Comparison of ENCODE assay signal across 8 cellular contexts in genomic region chrX:130086414-130087207, GRCh38. TPM values are rescaled to one million over a fixed set of nuclear protein-coding genes. Genes with fewer than 3 reads are reported as not detected.
DNase-seq lines count a peak whose midpoint lies in the region; ATAC-seq and TF ChIP-seq lines count a peak whose summit lies in the region.

No MANE protein-coding gene starts in this region.

- H3K4me1 ChIP-seq in neutrophil (ENCODE audit: control insufficient read depth in 1 of 2, insufficient read depth in 1 of 2, low read depth in 1 of 2, low read length in 1 of 2) (peaks cover 89 to 96% of the 10 kb centered on the region in 2 experiments), prostate gland (replicated peaks) (no peaks in the 10 kb centered on the region)

- peaks cover 2% of the 10 kb centered on the region for H3K27me3 Mint-ChIP-seq in activated T-cell treated with anti-CD3 and anti-CD28 coated beads, Interleukin-2, amount 50 U/mL, for 72 hours (ENCODE audit: low read depth)

- no peak for TF ChIP-seq CTCF in GM10266 (IDR thresholded peaks at IDR 0.05; ENCODE audit: control insufficient read depth, insufficient read depth, low read depth, missing control alignments)
- TF ChIP-seq CTCF in neutrophil (IDR thresholded peaks at IDR 0.05) = peak; percentile 42
- TF ChIP-seq CTCF in prostate gland (IDR thresholded peaks at IDR 0.05) = no peak

- WGBS in prostate gland = 62% methylated on average over 8 of the region's 13 CpGs

- peak overlapping the region; percentile 97 for H3K27ac ChIP-seq in neutrophil
- no peak overlapping the region for H3K27ac ChIP-seq in prostate gland

- peaks cover 86% of the 10 kb centered on the region for H3K4me1 Mint-ChIP-seq in activated T-cell treated with anti-CD3 and anti-CD28 coated beads, Interleukin-2, amount 50 U/mL, for 72 hours (ENCODE audit: low read depth)

- H3K9me3 ChIP-seq in neutrophil (no peaks in the 10 kb centered on the region), prostate gland (no peaks in the 10 kb centered on the region)

- H3K27ac Mint-ChIP-seq in activated T-cell treated with anti-CD3 and anti-CD28 coated beads, Interleukin-2, amount 50 U/mL, for 72 hours = peak overlapping the region; percentile 85

- peaks cover 0 to 1% of the 10 kb centered on the region in 2 donors for H3K36me3 Mint-ChIP-seq in activated T-cell treated with anti-CD3 and anti-CD28 coated beads, Interleukin-2, amount 50 U/mL, for 72 hours (ENCODE audit: insufficient read depth in 2 of 2)

- peak overlapping the region; percentile 59 to 68 for H3K4me3 ChIP-seq in neutrophil (ENCODE audit: low read depth in 1 of 2, low read length in 1 of 2)
- no peak overlapping the region for H3K4me3 ChIP-seq in prostate gland

- H3K36me3 ChIP-seq in neutrophil = no peaks in the 10 kb centered on the region
- H3K36me3 ChIP-seq in prostate gland = no peaks in the 10 kb centered on the region

- ATAC-seq in GM21723 (IDR thresholded peaks at IDR 0.05; ENCODE audit: unreplicated experiment) = peak; percentile 40
- ATAC-seq in activated T-cell treated with anti-CD3 and anti-CD28 coated beads, Interleukin-2, amount 50 U/mL, for 72 hours (replicated peaks in 1 of 2) = peak; percentile 58 to 63

- intact Hi-C loops in prostate gland (cut with DNase I) = no loop called here

- H3K27me3 ChIP-seq in neutrophil (no peaks in the 10 kb centered on the region), prostate gland (replicated peaks; ENCODE audit: insufficient read depth) (no peaks in the 10 kb centered on the region)

- H3K4me3 Mint-ChIP-seq in activated T-cell treated with anti-CD3 and anti-CD28 coated beads, Interleukin-2, amount 50 U/mL, for 72 hours = peak overlapping the region; percentile 83 to 87

- no peaks in the 10 kb centered on the region for H3K9me3 Mint-ChIP-seq in activated T-cell treated with anti-CD3 and anti-CD28 coated beads, Interleukin-2, amount 50 U/mL, for 72 hours

- DNase-seq in GM10266 (ENCODE audit: extremely low spot score) (peak; percentile 43), NCI-H187 (lab: John Stamatoyannopoulos, UW) (peak; percentile 50 to 60), NCI-H1092 (lab: John Stamatoyannopoulos, UW) (no peak), A172 (ENCODE audit: low spot score) (no peak), prostate gland (ENCODE audit: low spot score) (no peak)
- peak; percentile 71 to 76 for DNase-seq in activated T-cell treated with anti-CD3 and anti-CD28 coated beads, Interleukin-2, amount 50 U/mL, for 72 hours

- TF ChIP-seq POLR2A in prostate gland (IDR thresholded peaks at IDR 0.05) = no peak

RNA-seq across cellular contexts. Expression of gene ELF4, which starts 23.7 kb away (rescaled TPM):
- 10 to 100 TPM; 37.9 to 41.0 TPM for total RNA-seq in activated T-cell treated with anti-CD3 and anti-CD28 coated beads, Interleukin-2, amount 50 U/mL, for 72 hours
- 8.0 and 8.6 TPM in 2 replicates for total RNA-seq in A172 (2014; rRNA removed; shearing (Covaris generic))
- total RNA-seq in prostate gland = 1 to 10 TPM; 6.5 to 6.9 TPM

Comparison
In these comparisons a context has a peak if more than half of its experiments do, and no peak if none do; other contexts are left out.
1. DNase-seq: peak in GM10266 (single experiment), NCI-H187 (2 of 2) and activated T-cell treated with anti-CD3 and anti-CD28 coated beads, Interleukin-2, amount 50 U/mL, for 72 hours (2 of 2); none in NCI-H1092 (single experiment), A172 (single experiment) and prostate gland (single experiment).
2. H3K4me3 ChIP-seq: peak in neutrophil (2 of 2); none in prostate gland (0 of 2).